In the genomic region with DNA sequence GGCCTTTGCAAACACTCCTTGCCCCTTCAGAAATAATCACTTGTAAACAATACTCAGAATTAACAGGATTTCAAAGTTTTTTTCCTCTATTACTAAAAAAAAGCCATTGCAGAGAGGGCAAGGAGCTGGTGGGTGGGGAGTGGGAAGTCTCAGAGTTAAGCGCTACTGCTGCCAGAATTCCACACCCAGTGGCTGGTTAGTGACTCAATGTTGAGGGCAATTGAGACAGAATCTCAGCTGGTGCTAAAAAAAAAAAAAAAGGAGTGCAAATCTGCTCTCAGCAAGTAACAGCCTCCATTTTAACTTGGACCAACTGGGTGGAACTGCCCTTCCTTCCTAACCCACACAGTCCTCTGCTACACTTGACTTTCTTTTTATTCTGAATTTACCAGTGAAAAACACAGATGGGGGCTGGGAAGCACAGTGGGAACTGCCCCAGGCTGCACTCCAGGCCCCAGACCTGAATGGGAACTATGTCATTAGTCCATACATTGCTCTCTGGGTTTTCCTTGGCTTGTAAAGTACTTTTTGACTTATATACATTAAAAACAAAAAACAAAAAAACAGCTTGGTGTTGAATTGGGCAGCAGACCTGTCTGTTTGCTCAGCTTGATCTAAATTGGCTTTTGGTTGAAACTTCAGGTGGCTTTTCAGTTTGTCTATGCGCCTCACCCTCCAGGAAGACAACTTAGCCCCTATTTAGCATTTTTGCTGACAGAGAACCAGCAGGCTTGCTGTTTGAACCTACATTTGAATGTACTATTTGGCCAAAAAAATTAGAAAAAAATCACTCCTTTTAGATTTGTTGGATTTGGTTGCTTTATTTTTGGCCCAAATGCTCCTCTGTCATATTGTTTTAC, we compare ENCODE assay signal across 9 cellular contexts.
DNase-seq lines count a peak whose midpoint lies in the region; ATAC-seq and TF ChIP-seq lines count a peak whose summit lies in the region.
"Had no signal": no experiment of that assay in that cellular context is flagged by ENCODE, and none has a peak within 500 bp of the region (broad histone marks: within the 10 kb centered on the region; RNA-seq: fewer than 3 reads in every experiment).

No MANE protein-coding gene starts in this region.

- ATAC-seq in HG03095 (IDR thresholded peaks at IDR 0.05; ENCODE audit: unreplicated experiment) = no peak

- intact Hi-C loops in dorsolateral prefrontal cortex (cut with DNase I) = loop anchor here in 1 of 2 donors (10.0 kb wide), 1 partner anchor 190 kb away; no protein-coding TSS in a partner anchor

- DNase-seq in ELR (ENCODE audit: low read depth) (peak; percentile 25), NCI-H2227 (lab: John Stamatoyannopoulos, UW; ENCODE audit: unreplicated experiment) (peak; percentile 10), dorsolateral prefrontal cortex (peak in 5 of 10 donors; percentile 21 to 63 (median 54)), GM20000 (ENCODE audit: low spot score) (no peak)
- DNase-seq in activated CD4-positive, alpha-beta T cell treated with anti-CD3 and anti-CD28 coated beads for 48 hours = no peak
- no peak for DNase-seq in activated CD8-positive, alpha-beta memory T cell treated with anti-CD3 and anti-CD28 coated beads, Interleukin-2, amount 50 U/mL, for 4 hours
- DNase-seq: substantia nigra had no signal

- no peaks in the 10 kb centered on the region for H3K9me3 ChIP-seq in neuron (ENCODE audit: low read length)

- H3K4me3 ChIP-seq in dorsolateral prefrontal cortex = no peak overlapping the region
- no peak overlapping the region for H3K4me3 ChIP-seq in neuron (ENCODE audit: low read length)

- H3K27me3 ChIP-seq in dorsolateral prefrontal cortex (no peaks in the 10 kb centered on the region), neuron (ENCODE audit: insufficient read depth, low read length) (no peaks in the 10 kb centered on the region)

- TF ChIP-seq CTCF in dorsolateral prefrontal cortex (IDR thresholded peaks at IDR 0.05 in 54 of 56, conservative IDR thresholded peaks at IDR 0.05 in 2 of 56; ENCODE audit: low read depth in 1 of 56, partially characterized antibody in 56 of 56) = no peak
- TF ChIP-seq CTCF in GM20000 (IDR thresholded peaks at IDR 0.05; ENCODE audit: extremely low read depth, missing control alignments) = no peak

- H3K4me1 ChIP-seq in neuron (ENCODE audit: insufficient read depth, low read length) = peaks cover 16% of the 10 kb centered on the region

- H3K36me3 ChIP-seq in neuron (ENCODE audit: insufficient read depth, low read length) = no peaks in the 10 kb centered on the region

- peak overlapping the region in 31 of 59 donors; percentile 1 to 91 (median 77) for H3K27ac ChIP-seq in dorsolateral prefrontal cortex

- peak overlapping the region; percentile 73 for H2AFZ ChIP-seq in neuron (ENCODE audit: low read depth, low read length)

Comparison
In these comparisons a context has a peak if more than half of its experiments do, and no peak if none do; other contexts are left out.
1. DNase-seq: peak in ELR (single experiment) and NCI-H2227 (single experiment); none in activated CD4-positive, alpha-beta T cell treated with anti-CD3 and anti-CD28 coated beads for 48 hours (single experiment), GM20000 (single experiment) and activated CD8-positive, alpha-beta memory T cell treated with anti-CD3 and anti-CD28 coated beads, Interleukin-2, amount 50 U/mL, for 4 hours (single experiment).